In the genomic region with DNA sequence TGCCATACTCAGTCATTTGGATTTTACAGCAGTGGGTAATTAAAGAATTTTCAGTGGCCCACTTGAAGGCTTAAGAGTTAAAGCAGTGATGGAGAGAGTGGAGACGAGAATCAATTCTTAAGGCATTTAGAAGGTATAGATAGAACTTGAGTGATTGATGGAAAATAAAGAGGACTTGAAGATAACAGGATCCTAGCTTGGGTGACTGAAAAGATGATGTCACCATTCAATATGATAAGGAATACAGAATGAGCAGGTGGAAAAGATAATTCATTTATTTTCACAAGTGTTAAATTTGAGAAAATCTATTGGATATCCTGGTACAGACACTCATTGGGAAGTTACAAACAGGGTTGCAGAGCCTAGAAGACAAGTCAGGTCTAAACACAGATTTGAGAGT, we compare ENCODE assay signal across 29 cellular contexts.
"Had no signal": no experiment of that assay in that cellular context is flagged by ENCODE, and none has a peak within 500 bp of the region (broad histone marks: within the 10 kb centered on the region; RNA-seq: fewer than 3 reads in every experiment).

No MANE protein-coding gene starts in this region.

- H3K27me3 ChIP-seq: ascending aorta, breast epithelium, cardiac muscle cell, colonic mucosa, esophagus muscularis mucosa, foreskin keratinocyte, gastrocnemius medialis had no signal

- H3K4me3 ChIP-seq: ascending aorta, breast epithelium, cardiac muscle cell, colonic mucosa, esophagus muscularis mucosa, gastrocnemius medialis had no signal

- H3K4me1 ChIP-seq: ascending aorta, breast epithelium, colonic mucosa, esophagus muscularis mucosa had no signal

- H3K27ac Mint-ChIP-seq: activated CD4-positive, alpha-beta memory T cell treated with anti-CD3 and anti-CD28 coated beads, Interleukin-2, amount 10 ng/mL, durations not matched to agents 7 days and 5 days; activated CD4-positive, alpha-beta T cell treated with anti-CD3 and anti-CD28 coated beads, Interleukin-2, amount 10 ng/mL, durations not matched to agents 7 days and 5 days; activated naive CD4-positive, alpha-beta T cell treated with anti-CD3 and anti-CD28 coated beads, Interleukin-2, amount 10 ng/mL, durations not matched to agents 7 days and 5 days; activated naive CD4-positive, alpha-beta T cell treated with anti-CD3 and anti-CD28 coated beads, Interleukin-2, amount 50 U/mL, for 72 hours; activated naive CD8-positive, alpha-beta T cell treated with anti-CD3 and anti-CD28 coated beads, Interleukin-2, amount 10 ng/mL, durations not matched to agents 7 days and 5 days; activated T-cell treated with anti-CD3 and anti-CD28 coated beads, Interleukin-2, amount 50 U/mL, for 24 hours; activated T-cell treated with anti-CD3 and anti-CD28 coated beads, Interleukin-2, amount 50 U/mL, for 72 hours; brain; WTC11 had no signal

- DNase-seq: activated CD4-positive, alpha-beta memory T cell treated with anti-CD3 and anti-CD28 coated beads, Interleukin-2, amount 10 ng/mL, durations not matched to agents 7 days and 5 days; activated CD4-positive, alpha-beta T cell treated with anti-CD3 and anti-CD28 coated beads for 1 hour; activated CD4-positive, alpha-beta T cell treated with anti-CD3 and anti-CD28 coated beads for 4 hours; activated CD4-positive, alpha-beta T cell treated with anti-CD3 and anti-CD28 coated beads, Interleukin-2, amount 10 ng/mL, durations not matched to agents 7 days and 5 days; activated CD4-positive, alpha-beta T cell treated with anti-CD3 and anti-CD28 coated beads, Interleukin-2, amount 50 U/mL, for 4 hours; activated CD8-positive, alpha-beta memory T cell treated with anti-CD3 and anti-CD28 coated beads, Interleukin-2, amount 50 U/mL, for 48 hours; activated gamma-delta T cell; activated naive CD4-positive, alpha-beta T cell; activated naive CD4-positive, alpha-beta T cell treated with anti-CD3 and anti-CD28 coated beads, Interleukin-2, amount 10 ng/mL, durations not matched to agents 7 days and 5 days; activated naive CD8-positive, alpha-beta T cell treated with anti-CD3 and anti-CD28 coated beads, Interleukin-2, amount 10 ng/mL, durations not matched to agents 7 days and 5 days; activated T-cell treated with anti-CD3 and anti-CD28 coated beads for 4 hours; activated T-cell treated with anti-CD3 and anti-CD28 coated beads, Interleukin-2, amount 50 U/mL, for 24 hours; activated T-cell treated with anti-CD3 and anti-CD28 coated beads, Interleukin-2, amount 50 U/mL, for 72 hours; central memory CD4-positive, alpha-beta T cell; cerebellar nuclear complex; colonic mucosa; effector memory CD4-positive, alpha-beta T cell; erythroblast; foreskin keratinocyte; gastrocnemius medialis; glutamatergic neuron; T-helper 2 cell had no signal

- H3K9me3 ChIP-seq: ascending aorta, breast epithelium, colonic mucosa, esophagus muscularis mucosa, gastrocnemius medialis had no signal

- H3K4me3 Mint-ChIP-seq: activated CD4-positive, alpha-beta memory T cell treated with anti-CD3 and anti-CD28 coated beads, Interleukin-2, amount 10 ng/mL, durations not matched to agents 7 days and 5 days; activated CD4-positive, alpha-beta T cell treated with anti-CD3 and anti-CD28 coated beads, Interleukin-2, amount 10 ng/mL, durations not matched to agents 7 days and 5 days; activated naive CD4-positive, alpha-beta T cell treated with anti-CD3 and anti-CD28 coated beads, Interleukin-2, amount 10 ng/mL, durations not matched to agents 7 days and 5 days; activated naive CD8-positive, alpha-beta T cell treated with anti-CD3 and anti-CD28 coated beads, Interleukin-2, amount 10 ng/mL, durations not matched to agents 7 days and 5 days; activated T-cell treated with anti-CD3 and anti-CD28 coated beads, Interleukin-2, amount 50 U/mL, for 24 hours; activated T-cell treated with anti-CD3 and anti-CD28 coated beads, Interleukin-2, amount 50 U/mL, for 72 hours; brain; WTC11 had no signal

- ATAC-seq: activated naive CD4-positive, alpha-beta T cell treated with anti-CD3 and anti-CD28 coated beads, Interleukin-2, amount 50 U/mL, for 72 hours; activated T-cell treated with anti-CD3 and anti-CD28 coated beads, Interleukin-2, amount 50 U/mL, for 72 hours; foreskin keratinocyte; gastrocnemius medialis; WTC11 had no signal

- H3K27ac ChIP-seq: ascending aorta, breast epithelium, cardiac muscle cell, colonic mucosa, esophagus muscularis mucosa, foreskin keratinocyte, gastrocnemius medialis had no signal

- H3K9me3 Mint-ChIP-seq: activated CD4-positive, alpha-beta memory T cell treated with anti-CD3 and anti-CD28 coated beads, Interleukin-2, amount 10 ng/mL, durations not matched to agents 7 days and 5 days; activated CD4-positive, alpha-beta T cell treated with anti-CD3 and anti-CD28 coated beads, Interleukin-2, amount 10 ng/mL, durations not matched to agents 7 days and 5 days; activated naive CD4-positive, alpha-beta T cell treated with anti-CD3 and anti-CD28 coated beads, Interleukin-2, amount 10 ng/mL, durations not matched to agents 7 days and 5 days; activated naive CD4-positive, alpha-beta T cell treated with anti-CD3 and anti-CD28 coated beads, Interleukin-2, amount 50 U/mL, for 72 hours; activated naive CD8-positive, alpha-beta T cell treated with anti-CD3 and anti-CD28 coated beads, Interleukin-2, amount 10 ng/mL, durations not matched to agents 7 days and 5 days; activated T-cell treated with anti-CD3 and anti-CD28 coated beads, Interleukin-2, amount 50 U/mL, for 24 hours; activated T-cell treated with anti-CD3 and anti-CD28 coated beads, Interleukin-2, amount 50 U/mL, for 72 hours; brain; WTC11 had no signal

- H3K27me3 Mint-ChIP-seq: activated CD4-positive, alpha-beta memory T cell treated with anti-CD3 and anti-CD28 coated beads, Interleukin-2, amount 10 ng/mL, durations not matched to agents 7 days and 5 days; activated CD4-positive, alpha-beta T cell treated with anti-CD3 and anti-CD28 coated beads, Interleukin-2, amount 10 ng/mL, durations not matched to agents 7 days and 5 days; activated naive CD4-positive, alpha-beta T cell treated with anti-CD3 and anti-CD28 coated beads, Interleukin-2, amount 10 ng/mL, durations not matched to agents 7 days and 5 days; activated naive CD8-positive, alpha-beta T cell treated with anti-CD3 and anti-CD28 coated beads, Interleukin-2, amount 10 ng/mL, durations not matched to agents 7 days and 5 days; activated T-cell treated with anti-CD3 and anti-CD28 coated beads, Interleukin-2, amount 50 U/mL, for 24 hours; brain had no signal
